Comparison of ENCODE assay signal across 22 cellular contexts in the genomic region with DNA sequence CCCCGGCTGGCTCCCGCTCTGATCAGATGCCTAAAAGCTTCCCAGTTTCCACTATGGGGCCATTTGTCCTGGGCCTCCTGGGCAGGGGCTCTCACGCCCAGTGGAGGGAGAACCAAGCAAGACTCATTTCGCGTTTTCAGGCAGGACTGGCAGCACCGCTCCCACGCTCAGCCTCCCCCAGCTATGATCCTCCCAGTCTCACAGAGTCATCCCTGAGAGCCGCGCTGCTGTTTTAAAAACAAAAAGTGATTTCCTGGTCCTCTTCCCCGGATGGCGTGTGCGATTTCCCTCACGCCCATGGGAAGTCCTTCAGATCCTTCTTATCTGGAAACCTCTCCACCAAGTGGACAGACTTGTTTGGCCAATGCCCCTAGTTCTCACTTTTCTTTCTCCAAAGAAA. TPM values are rescaled to one million over a fixed set of nuclear protein-coding genes. Genes with fewer than 3 reads are reported as not detected.
DNase-seq lines count a peak whose midpoint lies in the region; ATAC-seq and TF ChIP-seq lines count a peak whose summit lies in the region.
"Had no signal": no experiment of that assay in that cellular context is flagged by ENCODE, and none has a peak within 500 bp of the region (broad histone marks: within the 10 kb centered on the region; RNA-seq: fewer than 3 reads in every experiment).

Gene ADGRF5 (minus strand): TSS at position 208 of the 400 bp plus-strand sequence. CDS start 15,176 bp downstream, outside the sequence.

- no peaks in the 10 kb centered on the region for H3K27me3 ChIP-seq in PC-9 (ENCODE audit: insufficient read depth, low read depth)
- no peaks in the 10 kb centered on the region for H3K27me3 ChIP-seq in esophagus muscularis mucosa
- no peaks in the 10 kb centered on the region for H3K27me3 ChIP-seq in lung (ENCODE audit: control insufficient read depth, insufficient read depth)
- H3K27me3 ChIP-seq in stomach = no peaks in the 10 kb centered on the region
- H3K27me3 ChIP-seq: hepatocyte had no signal

- 83% methylated on average over 12 of the region's 13 CpGs for WGBS in esophagus muscularis mucosa
- 43 to 67% methylated on average over 13 of the region's 13 CpGs for WGBS in lung, 2 donors
- WGBS in stomach, 5 donors = 48 to 69% (median 62%) methylated on average over 13 of the region's 13 CpGs

- TF ChIP-seq CTCF in PC-9 (conservative IDR thresholded peaks at IDR 0.05) (no peak), esophagus muscularis mucosa (IDR thresholded peaks at IDR 0.05) (no peak), lung (IDR thresholded peaks at IDR 0.05; ENCODE audit: control extremely low read depth, extremely low read depth) (no peak), stomach (IDR thresholded peaks at IDR 0.05) (no peak)

- intact Hi-C loops in PC-9 (cut with micrococcal nuclease; ENCODE audit: unreplicated experiment) (no loop called here), esophagus muscularis mucosa (cut with DNase I) (no loop called here), stomach (cut with DNase I; ENCODE audit: low total_unique reads) (no loop called here)

- TF ChIP-seq EP300 in esophagus muscularis mucosa (IDR thresholded peaks at IDR 0.05) = no peak
- TF ChIP-seq EP300 in stomach (IDR thresholded peaks at IDR 0.05) = no peak

- H4K20me1 ChIP-seq in PC-9 (ENCODE audit: insufficient read depth) = no peaks in the 10 kb centered on the region

- H3K27ac ChIP-seq in PC-9 (peak within 1 kb of the TSS; percentile 79), esophagus muscularis mucosa (replicated peaks in 1 of 4) (peak within 1 kb of the TSS; percentile 57 to 66 (median 64)), lung (ENCODE audit: low read depth in 1 of 2, low read length in 1 of 2) (peak within 1 kb of the TSS; percentile 81 to 98), stomach (peak within 1 kb of the TSS; percentile 16 to 75 (median 54))
- H3K27ac ChIP-seq: epithelial cell of prostate, hepatocyte had no signal

- ATAC-seq in lung (ENCODE audit: insufficient read depth, low FRiP score) (peak; percentile 51), GM19467 (IDR thresholded peaks at IDR 0.05; ENCODE audit: unreplicated experiment) (no peak)
- ATAC-seq: naive thymus-derived CD8-positive, alpha-beta T cell; stimulated activated naive CD8-positive, alpha-beta T cell treated with anti-CD3 and anti-CD28 coated beads, Interleukin-15, amount 100 ng/mL, for 72 hours had no signal

- H3K9me3 ChIP-seq in PC-9 (ENCODE audit: insufficient read depth, low read depth) (0 out of 2 replicates have a peak, but pooled peaks cover 4% of the 10 kb centered on the region), esophagus muscularis mucosa (no peaks in the 10 kb centered on the region), lung (ENCODE audit: control insufficient read depth in 2 of 2, insufficient read depth in 1 of 2, low read length in 1 of 2) (peaks cover 0 to 3% of the 10 kb centered on the region in 2 donors), stomach (no peaks in the 10 kb centered on the region)

- H3K4me1 ChIP-seq in PC-9 (replicated peaks; ENCODE audit: insufficient read depth) = peaks cover 82% of the 10 kb centered on the region
- H3K4me1 ChIP-seq in esophagus muscularis mucosa = peaks cover 0 to 11% (median 5%) of the 10 kb centered on the region in 4 donors
- H3K4me1 ChIP-seq in lung (ENCODE audit: control insufficient read depth in 2 of 2, insufficient read depth in 2 of 2, low read length in 2 of 2) = peaks cover 0 to 14% of the 10 kb centered on the region in 2 donors
- H3K4me1 ChIP-seq in stomach = peaks cover 17 to 25% (median 24%) of the 10 kb centered on the region in 4 donors

- TF ChIP-seq POLR2A in esophagus muscularis mucosa (IDR thresholded peaks at IDR 0.05; ENCODE audit: low read depth) (no peak), stomach (IDR thresholded peaks at IDR 0.05) (no peak)

- no TSS peak for BruUV-seq in PC-9 (replicated peaks; lab: Mats Ljungman, UMichigan)

- H3K4me3 ChIP-seq in PC-9 (peak within 1 kb of the TSS; percentile 85), esophagus muscularis mucosa (peak within 1 kb of the TSS; percentile 29 to 50 (median 36)), lung (peak within 1 kb of the TSS; percentile 62), stomach (peak within 1 kb of the TSS in 3 of 4 donors; percentile 2 to 22 (median 6))
- H3K4me3 ChIP-seq: hepatocyte had no signal

- peaks cover 84% of the 10 kb centered on the region for H3K79me2 ChIP-seq in PC-9 (ENCODE audit: low read depth)
- H3K79me2 ChIP-seq: hepatocyte had no signal

- no peaks in the 10 kb centered on the region for H3K9me2 ChIP-seq in PC-9 (ENCODE audit: insufficient read depth)

- DNase-seq in PC-9 (peak; percentile 50 to 86), esophagus muscularis mucosa (ENCODE audit: extremely low spot score) (no peak), lung (ENCODE audit: low spot score) (peak; percentile 67), stomach (no peak), NCI-H2081 (lab: John Stamatoyannopoulos, UW) (no peak), T-helper 2 cell (no peak)
- DNase-seq in stimulated activated CD4-positive, alpha-beta T cell treated with anti-CD3 and anti-CD28 coated beads, Interleukin-4, amount 100 ng/mL, for 1 hour = no peak
- DNase-seq: activated CD4-positive, alpha-beta T cell treated with anti-CD3 and anti-CD28 coated beads, Interleukin-2, amount 10 ng/mL, durations not matched to agents 7 days and 5 days; activated naive CD8-positive, alpha-beta T cell treated with anti-CD3 and anti-CD28 coated beads, Interleukin-2, amount 10 ng/mL, durations not matched to agents 7 days and 5 days; activated T-cell treated with anti-CD3 and anti-CD28 coated beads, Interleukin-2, amount 50 U/mL, for 1 hour; cerebellar nuclear complex; COR-L47; HFFc6; IMR-90; kidney glomerular epithelial cell; naive thymus-derived CD8-positive, alpha-beta T cell; NCI-H2171; SHP77 treated with DMSO at 0.1 percent for 48 hours; stimulated activated naive CD8-positive, alpha-beta T cell treated with anti-CD3 and anti-CD28 coated beads, Interleukin-15, amount 100 ng/mL, for 72 hours had no signal

- peak within 1 kb of the TSS; percentile 88 for H3K4me2 ChIP-seq in PC-9
- H3K4me2 ChIP-seq: hepatocyte had no signal

- H3K36me3 ChIP-seq in PC-9 (ENCODE audit: low read depth) = peaks cover 35% of the 10 kb centered on the region
- H3K36me3 ChIP-seq in esophagus muscularis mucosa = no peaks in the 10 kb centered on the region
- no peaks in the 10 kb centered on the region for H3K36me3 ChIP-seq in lung (ENCODE audit: control insufficient read depth in 2 of 2, insufficient read depth in 2 of 2, low read length in 2 of 2)
- H3K36me3 ChIP-seq in stomach = no peaks in the 10 kb centered on the region

- H2AFZ ChIP-seq in PC-9 = peak within 1 kb of the TSS; percentile 69
- H2AFZ ChIP-seq: hepatocyte had no signal

- CTCF ChIA-PET in PC-9 (lab: Charles Lee) = interaction anchor here (1.5 kb wide), 1 partner anchor 11 kb away, joined by 5 read pairs; no protein-coding TSS in a partner anchor

- peaks cover 34% of the 10 kb centered on the region for H3F3A ChIP-seq in PC-9 (ENCODE audit: insufficient read depth, low read depth)

- POLR2A ChIA-PET in PC-9 (lab: Charles Lee; ENCODE audit: unreplicated experiment) = no interaction called here

RNA-seq across cellular contexts. Expression of gene ADGRF5, which starts in this region (rescaled TPM):
- total RNA-seq in PC-9 (2021) (23.1 and 40.0 TPM in 2 replicates), esophagus muscularis mucosa (10 to 100 TPM; 17.0 to 37.8 (median 29.1) TPM), lung (100 to 1,000 TPM; 206 to 339 TPM), stomach (10 to 100 TPM in 3 of 5 donors, 1 to 10 TPM in 1, under 1 TPM in 1; 0.29 to 34.0 (median 18.7) TPM)
- polyA plus RNA-seq in lung (10 to 100 TPM; 71.3 to 78.0 TPM), stomach (1 to 10 TPM; 1.5 to 2.8 (median 2.4) TPM)
- total RNA-seq: activated CD4-positive, alpha-beta T cell treated with anti-CD3 and anti-CD28 coated beads, Interleukin-2, amount 10 ng/mL, durations not matched to agents 7 days and 5 days; activated naive CD8-positive, alpha-beta T cell treated with anti-CD3 and anti-CD28 coated beads, Interleukin-2, amount 10 ng/mL, durations not matched to agents 7 days and 5 days; IMR-90; naive thymus-derived CD8-positive, alpha-beta T cell had no signal
- polyA plus RNA-seq: IMR-90; naive thymus-derived CD8-positive, alpha-beta T cell had no signal

Comparison
In these comparisons a context has a peak if more than half of its experiments do, and no peak if none do; other contexts are left out.
1. RNA of gene ADGRF5 (polyA plus RNA-seq): 71.3 to 78.0 TPM in lung; 1.5 to 2.8 TPM in stomach; every median in the first group is over 10 times any median in the second.
2. DNase-seq: peak in PC-9 (2 of 2) and lung (single experiment); none in esophagus muscularis mucosa (single experiment), stomach (single experiment), stimulated activated CD4-positive, alpha-beta T cell treated with anti-CD3 and anti-CD28 coated beads, Interleukin-4, amount 100 ng/mL, for 1 hour (single experiment), NCI-H2081 (0 of 2) and T-helper 2 cell (0 of 5).
3. H3K4me3 ChIP-seq: peak in every context shown above with its lines; median percentile 85 in PC-9; 62 in lung; 36 in esophagus muscularis mucosa; 6 in stomach.
4. Peak in every context shown above with its lines, with median percentiles within 50 percentile points of each other: H3K27ac ChIP-seq.